Comparison of ENCODE assay signal across 1 cellular context in genomic region chr20:33012327-33013189, GRCh38.
TF ChIP-seq lines count a peak whose summit lies in the region.

No MANE protein-coding gene starts in this region.

TF ChIP-seq in HepG2, 621 proteins besides CTCF, POLR2A, EP300 and RAD21:
- 0 out of 2 replicates have a peak, but pooled peaks have one; percentile 46 for TF ChIP-seq ZC3H13 (CRISPR knock-in tag; IDR thresholded peaks at IDR 0.05)
- peak; percentile 85 for TF ChIP-seq RBFOX2 (IDR thresholded peaks at IDR 0.05; ENCODE audit: low read depth, low read length)
- TF ChIP-seq, protein P1, sequence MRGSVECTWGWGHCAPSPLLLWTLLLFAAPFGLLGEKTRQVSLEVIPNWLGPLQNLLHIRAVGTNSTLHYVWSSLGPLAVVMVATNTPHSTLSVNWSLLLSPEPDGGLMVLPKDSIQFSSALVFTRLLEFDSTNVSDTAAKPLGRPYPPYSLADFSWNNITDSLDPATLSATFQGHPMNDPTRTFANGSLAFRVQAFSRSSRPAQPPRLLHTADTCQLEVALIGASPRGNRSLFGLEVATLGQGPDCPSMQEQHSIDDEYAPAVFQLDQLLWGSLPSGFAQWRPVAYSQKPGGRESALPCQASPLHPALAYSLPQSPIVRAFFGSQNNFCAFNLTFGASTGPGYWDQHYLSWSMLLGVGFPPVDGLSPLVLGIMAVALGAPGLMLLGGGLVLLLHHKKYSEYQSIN (CRISPR knock-in tag; IDR thresholded peaks at IDR 0.05; ENCODE audit: borderline replicate concordance): no peak
- TF ChIP-seq RCOR2 (CRISPR knock-in tag; IDR thresholded peaks at IDR 0.05): no peak
- TF ChIP-seq, protein P2, sequence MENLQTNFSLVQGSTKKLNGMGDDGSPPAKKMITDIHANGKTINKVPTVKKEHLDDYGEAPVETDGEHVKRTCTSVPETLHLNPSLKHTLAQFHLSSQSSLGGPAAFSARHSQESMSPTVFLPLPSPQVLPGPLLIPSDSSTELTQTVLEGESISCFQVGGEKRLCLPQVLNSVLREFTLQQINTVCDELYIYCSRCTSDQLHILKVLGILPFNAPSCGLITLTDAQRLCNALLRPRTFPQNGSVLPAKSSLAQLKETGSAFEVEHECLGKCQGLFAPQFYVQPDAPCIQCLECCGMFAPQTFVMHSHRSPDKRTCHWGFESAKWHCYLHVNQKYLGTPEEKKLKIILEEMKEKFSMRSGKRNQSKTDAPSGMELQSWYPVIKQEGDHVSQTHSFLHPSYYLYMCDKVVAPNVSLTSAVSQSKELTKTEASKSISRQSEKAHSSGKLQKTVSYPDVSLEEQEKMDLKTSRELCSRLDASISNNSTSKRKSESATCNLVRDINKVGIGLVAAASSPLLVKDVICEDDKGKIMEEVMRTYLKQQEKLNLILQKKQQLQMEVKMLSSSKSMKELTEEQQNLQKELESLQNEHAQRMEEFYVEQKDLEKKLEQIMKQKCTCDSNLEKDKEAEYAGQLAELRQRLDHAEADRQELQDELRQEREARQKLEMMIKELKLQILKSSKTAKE (CRISPR knock-in tag; IDR thresholded peaks at IDR 0.05; ENCODE audit: borderline replicate concordance): 0 out of 2 replicates have a peak, but pooled peaks have one; percentile 22
- TF ChIP-seq DPF2 (CRISPR knock-in tag; IDR thresholded peaks at IDR 0.05; ENCODE audit: borderline replicate concordance, low read depth): no peak
- no peak for TF ChIP-seq PAWR (CRISPR knock-in tag; IDR thresholded peaks at IDR 0.05; ENCODE audit: borderline replicate concordance)
- no peak for TF ChIP-seq CAMTA2 (CRISPR knock-in tag; IDR thresholded peaks at IDR 0.05; ENCODE audit: borderline replicate concordance)
- TF ChIP-seq TARDBP (CRISPR knock-in tag; IDR thresholded peaks at IDR 0.05): 0 out of 2 replicates have a peak, but pooled peaks have one; percentile 33
- TF ChIP-seq NONO (IDR thresholded peaks at IDR 0.05): no peak
- TF ChIP-seq NONO (CRISPR knock-in tag; conservative IDR thresholded peaks at IDR 0.05): peak; percentile 43; the same call in 1 of the 2 replicates
- TF ChIP-seq ZNF629 (CRISPR knock-in tag; conservative IDR thresholded peaks at IDR 0.05): peak; percentile 89
- no peak for TF ChIP-seq ZBED4 (CRISPR knock-in tag; IDR thresholded peaks at IDR 0.05; ENCODE audit: borderline replicate concordance)
- TF ChIP-seq ZNF749 (CRISPR knock-in tag; IDR thresholded peaks at IDR 0.05; ENCODE audit: borderline replicate concordance): 0 out of 2 replicates have a peak, but pooled peaks have one; percentile 67
- peak; percentile 4; the same call in 1 of the 2 replicates for TF ChIP-seq ZNF263 (CRISPR knock-in tag; IDR thresholded peaks at IDR 0.05)
- 0 out of 2 replicates have a peak, but pooled peaks have one; percentile 29 for TF ChIP-seq KDM2A (CRISPR knock-in tag; IDR thresholded peaks at IDR 0.05; ENCODE audit: borderline replicate concordance, low read depth)
- no peak for TF ChIP-seq SMARCE1 (IDR thresholded peaks at IDR 0.05; ENCODE audit: borderline replicate concordance)
- TF ChIP-seq RBM22 (optimal IDR thresholded peaks at IDR 0.05; ENCODE audit: low read length): peak; percentile 92
- peak; percentile 62 for TF ChIP-seq POLR2G (IDR thresholded peaks at IDR 0.05; ENCODE audit: low read depth, low read length)
- TF ChIP-seq MBD4 (IDR thresholded peaks at IDR 0.05; ENCODE audit: borderline replicate concordance, low read length): 0 out of 2 replicates have a peak, but pooled peaks have one; percentile 17
- no peak for TF ChIP-seq CBFB (CRISPR knock-in tag; IDR thresholded peaks at IDR 0.05)
TF ChIP-seq in HepG2: peak in this region for 12.
